1 cellular context compared by ENCODE assay signal in the genomic region with DNA sequence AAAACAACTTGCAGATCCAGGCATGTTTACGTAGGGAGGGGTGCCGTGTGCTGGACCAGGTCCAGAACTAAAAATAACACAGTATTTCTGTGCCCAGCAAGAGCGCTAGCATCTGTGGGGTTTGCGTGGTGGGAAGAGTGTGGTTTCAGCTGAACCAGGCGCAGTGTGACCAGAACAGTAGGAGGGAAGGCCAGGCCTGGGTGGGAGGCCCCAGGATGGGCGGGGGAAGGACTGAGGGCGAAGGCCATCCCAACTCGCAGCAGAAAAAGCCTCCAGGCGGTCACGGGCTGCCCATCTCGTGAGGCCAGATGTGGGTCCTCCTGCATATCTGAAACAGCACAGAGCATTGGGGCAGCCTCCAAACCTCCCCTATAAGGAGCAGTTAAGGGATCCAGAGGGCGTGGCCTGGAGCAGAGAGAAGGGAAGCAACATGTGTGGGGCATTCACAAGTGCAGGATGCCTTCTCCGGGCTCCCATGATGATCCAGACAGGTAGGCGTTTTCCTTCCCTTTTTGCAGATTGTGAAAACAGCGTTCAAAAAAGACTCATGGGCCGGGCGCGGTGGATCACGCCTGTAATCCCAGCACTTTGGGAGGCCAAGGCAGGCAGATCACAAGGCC.
TF ChIP-seq lines count a peak whose summit lies in the region.

No MANE protein-coding gene starts in this region.

TF ChIP-seq in endothelial cell of umbilical vein, 7 proteins besides CTCF, POLR2A, EP300 and RAD21:
- TF ChIP-seq POLR2AphosphoS5 (IDR thresholded peaks at IDR 0.05; ENCODE audit: insufficient read depth, low read depth, low read length) (no peak), JUN (IDR thresholded peaks at IDR 0.05; ENCODE audit: borderline replicate concordance, insufficient read depth, insufficient read length, low read depth) (no peak), MYC (IDR thresholded peaks at IDR 0.05; ENCODE audit: low read depth, low read length) (no peak), GATA2 (IDR thresholded peaks at IDR 0.05; ENCODE audit: insufficient read depth, insufficient read length, low read depth, low read length) (no peak), FOS (IDR thresholded peaks at IDR 0.05; ENCODE audit: borderline replicate concordance, insufficient read depth, low read length) (no peak), EZH2 (IDR thresholded peaks at IDR 0.05; ENCODE audit: borderline replicate concordance, low read depth, low read length, severe bottlenecking) (no peak)
- TF ChIP-seq, protein P1, sequence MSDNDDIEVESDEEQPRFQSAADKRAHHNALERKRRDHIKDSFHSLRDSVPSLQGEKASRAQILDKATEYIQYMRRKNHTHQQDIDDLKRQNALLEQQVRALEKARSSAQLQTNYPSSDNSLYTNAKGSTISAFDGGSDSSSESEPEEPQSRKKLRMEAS (IDR thresholded peaks at IDR 0.05; ENCODE audit: insufficient read depth, insufficient read length), result no peak
